30 cellular contexts compared by ENCODE assay signal in genomic region chr7:81062747-81063146, GRCh38.
"Had no signal": no experiment of that assay in that cellular context is flagged by ENCODE, and none has a peak within 500 bp of the region (broad histone marks: within the 10 kb centered on the region; RNA-seq: fewer than 3 reads in every experiment).

No MANE protein-coding gene starts in this region.

- H3K27me3 ChIP-seq: ascending aorta, Peyer's patch, SJCRH30 had no signal

- H3K4me3 Mint-ChIP-seq: activated B cell treated with CpG ODN at 0.5 μM for 24 hours; activated CD4-positive, alpha-beta T cell treated with anti-CD3 and anti-CD28 coated beads, Interleukin-2, amount 10 ng/mL, durations not matched to agents 24 days and 14 days; activated CD8-positive, alpha-beta memory T cell treated with anti-CD3 and anti-CD28 coated beads, Interleukin-2, amount 10 ng/mL, durations not matched to agents 7 days and 5 days; activated naive CD4-positive, alpha-beta T cell treated with anti-CD3 and anti-CD28 coated beads, Interleukin-2, amount 50 U/mL, for 24 hours; activated T-cell treated with anti-CD3 and anti-CD28 coated beads, Interleukin-2, amount 50 U/mL, for 24 hours; activated T-helper 1 cell treated with anti-CD3 and anti-CD28 coated beads, Interleukin-12 subunit alpha, Interleukin-12 subunit beta, Interleukin-2, Interleukin-4 antibody, amounts not matched to agents 30 ng/mL and 10 ng/mL and 1 ng/mL, durations not matched to agents 14 hours and 24 hours and 36 hours; brain; central memory CD8-positive, alpha-beta T cell; T-helper 1 cell treated with Interleukin-12 subunit alpha and Interleukin-12 subunit beta and Interleukin-4 antibody, amounts not matched to agents 30 μg/mL and 1 μg/mL, for 36 hours had no signal

- H3K36me3 Mint-ChIP-seq: activated CD8-positive, alpha-beta memory T cell treated with anti-CD3 and anti-CD28 coated beads, Interleukin-2, amount 10 ng/mL, durations not matched to agents 7 days and 5 days; activated naive CD4-positive, alpha-beta T cell treated with anti-CD3 and anti-CD28 coated beads, Interleukin-2, amount 50 U/mL, for 24 hours; brain had no signal

- H3K4me1 ChIP-seq: ascending aorta, Peyer's patch had no signal

- H3K9me3 Mint-ChIP-seq: activated B cell treated with CpG ODN at 0.5 μM for 24 hours; activated CD4-positive, alpha-beta T cell treated with anti-CD3 and anti-CD28 coated beads, Interleukin-2, amount 10 ng/mL, durations not matched to agents 24 days and 14 days; activated naive CD4-positive, alpha-beta T cell treated with anti-CD3 and anti-CD28 coated beads, Interleukin-2, amount 50 U/mL, for 24 hours; activated T-cell treated with anti-CD3 and anti-CD28 coated beads, Interleukin-2, amount 50 U/mL, for 24 hours; activated T-helper 1 cell treated with anti-CD3 and anti-CD28 coated beads, Interleukin-12 subunit alpha, Interleukin-12 subunit beta, Interleukin-2, Interleukin-4 antibody, amounts not matched to agents 30 ng/mL and 10 ng/mL and 1 ng/mL, durations not matched to agents 14 hours and 24 hours and 36 hours; brain; T-helper 1 cell treated with Interleukin-12 subunit alpha and Interleukin-12 subunit beta and Interleukin-4 antibody, amounts not matched to agents 30 μg/mL and 1 μg/mL, for 36 hours had no signal

- ATAC-seq: activated CD8-positive, alpha-beta memory T cell treated with anti-CD3 and anti-CD28 coated beads, Interleukin-2, amount 10 ng/mL, durations not matched to agents 7 days and 5 days had no signal

- H3K27me3 Mint-ChIP-seq: activated B cell treated with CpG ODN at 0.5 μM for 24 hours; activated CD4-positive, alpha-beta T cell treated with anti-CD3 and anti-CD28 coated beads, Interleukin-2, amount 10 ng/mL, durations not matched to agents 24 days and 14 days; activated CD8-positive, alpha-beta memory T cell treated with anti-CD3 and anti-CD28 coated beads, Interleukin-2, amount 10 ng/mL, durations not matched to agents 7 days and 5 days; activated naive CD4-positive, alpha-beta T cell treated with anti-CD3 and anti-CD28 coated beads, Interleukin-2, amount 50 U/mL, for 24 hours; activated T-cell treated with anti-CD3 and anti-CD28 coated beads, Interleukin-2, amount 50 U/mL, for 24 hours; brain; central memory CD8-positive, alpha-beta T cell had no signal

- H3K27ac ChIP-seq: ascending aorta, Peyer's patch, RWPE1, SJCRH30 had no signal

- H3K4me3 ChIP-seq: ascending aorta, Peyer's patch, SJCRH30 had no signal

- H3K4me1 Mint-ChIP-seq: activated B cell treated with CpG ODN at 0.5 μM for 24 hours; activated CD4-positive, alpha-beta T cell treated with anti-CD3 and anti-CD28 coated beads, Interleukin-2, amount 10 ng/mL, durations not matched to agents 24 days and 14 days; activated CD8-positive, alpha-beta memory T cell treated with anti-CD3 and anti-CD28 coated beads, Interleukin-2, amount 10 ng/mL, durations not matched to agents 7 days and 5 days; activated naive CD4-positive, alpha-beta T cell treated with anti-CD3 and anti-CD28 coated beads, Interleukin-2, amount 50 U/mL, for 24 hours; central memory CD8-positive, alpha-beta T cell had no signal

- H3K9me3 ChIP-seq: ascending aorta, Peyer's patch had no signal

- H3K27ac Mint-ChIP-seq: activated B cell treated with CpG ODN at 0.5 μM for 24 hours; activated CD4-positive, alpha-beta T cell treated with anti-CD3 and anti-CD28 coated beads, Interleukin-2, amount 10 ng/mL, durations not matched to agents 24 days and 14 days; activated CD8-positive, alpha-beta memory T cell treated with anti-CD3 and anti-CD28 coated beads, Interleukin-2, amount 10 ng/mL, durations not matched to agents 7 days and 5 days; activated naive CD4-positive, alpha-beta T cell treated with anti-CD3 and anti-CD28 coated beads, Interleukin-2, amount 50 U/mL, for 24 hours; activated T-cell treated with anti-CD3 and anti-CD28 coated beads, Interleukin-2, amount 50 U/mL, for 24 hours; activated T-helper 1 cell treated with anti-CD3 and anti-CD28 coated beads, Interleukin-12 subunit alpha, Interleukin-12 subunit beta, Interleukin-2, Interleukin-4 antibody, amounts not matched to agents 30 ng/mL and 10 ng/mL and 1 ng/mL, durations not matched to agents 14 hours and 24 hours and 36 hours; T-helper 1 cell treated with Interleukin-12 subunit alpha and Interleukin-12 subunit beta and Interleukin-4 antibody, amounts not matched to agents 30 μg/mL and 1 μg/mL, for 36 hours had no signal

- H3K36me3 ChIP-seq: ascending aorta, Peyer's patch, SJCRH30 had no signal

- DNase-seq: activated B cell treated with CpG ODN at 0.5 μM for 24 hours; activated CD4-positive, alpha-beta T cell treated with anti-CD3 and anti-CD28 coated beads for 1 hour; activated CD4-positive, alpha-beta T cell treated with anti-CD3 and anti-CD28 coated beads, Interleukin-2, amount 10 ng/mL, durations not matched to agents 24 days and 14 days; activated CD4-positive, alpha-beta T cell treated with anti-CD3 and anti-CD28 coated beads, Interleukin-2, amount 50 U/mL, for 48 hours; activated CD8-positive, alpha-beta memory T cell treated with anti-CD3 and anti-CD28 coated beads, Interleukin-2, amount 10 ng/mL, durations not matched to agents 7 days and 5 days; activated effector memory CD4-positive, alpha-beta T cell treated with Interleukin-2 at 50 U/mL for 16 hours; activated naive CD4-positive, alpha-beta T cell; activated T-cell treated with anti-CD3 and anti-CD28 coated beads, Interleukin-2, amount 50 U/mL, for 24 hours; amniotic stem cell; Kasumi-1; KBM-7; NCI-H1092; NCI-H1417; NCI-H2029 treated with DMSO at 0.1 percent for 48 hours; NCI-H345; NCI-H510A; NCI-H526 treated with DMSO at 0.1 percent for 48 hours; NCI-H82; NK-92 treated with Interleukin-12 subunit alpha and Interleukin-12 subunit beta, amount 100 ng/mL, for 24 hours; OCI-M1; Peyer's patch; Right ventricle myocardium superior had no signal
